ENCODE assay signal across 22 cellular contexts in genomic region chr3:173869786-173870185, GRCh38.
"Had no signal": no experiment of that assay in that cellular context is flagged by ENCODE, and none has a peak within 500 bp of the region (broad histone marks: within the 10 kb centered on the region; RNA-seq: fewer than 3 reads in every experiment).

No MANE protein-coding gene starts in this region.

- H3K27ac Mint-ChIP-seq: activated naive CD4-positive, alpha-beta T cell treated with anti-CD3 and anti-CD28 coated beads, Interleukin-2, amount 50 U/mL, for 24 hours; naive thymus-derived CD4-positive, alpha-beta T cell; stimulated activated naive B cell treated with anti-CD40 and anti-IgM and Interleukin-4, amounts not matched to agents 10 μg/mL and 1 μg/mL and 100 μg/mL, for 72 hours; T-helper 2 cell treated with Interferon-gamma antibody and Interleukin-4, amounts not matched to agents 5 μg/mL and 100 μg/mL, for 36 hours had no signal

- H3K4me1 ChIP-seq: body of pancreas, esophagus muscularis mucosa, lower lobe of right lung, testis, uterus had no signal

- ATAC-seq: body of pancreas; left lobe of liver; lower lobe of right lung; naive thymus-derived CD4-positive, alpha-beta T cell; sciatic nerve; stimulated activated naive B cell treated with anti-CD40 and anti-IgM and Interleukin-4, amounts not matched to agents 10 μg/mL and 1 μg/mL and 100 μg/mL, for 72 hours had no signal

- H3K36me3 Mint-ChIP-seq: activated naive CD4-positive, alpha-beta T cell treated with anti-CD3 and anti-CD28 coated beads, Interleukin-2, amount 50 U/mL, for 24 hours; naive thymus-derived CD4-positive, alpha-beta T cell; stimulated activated naive B cell treated with anti-CD40 and anti-IgM and Interleukin-4, amounts not matched to agents 10 μg/mL and 1 μg/mL and 100 μg/mL, for 72 hours had no signal

- DNase-seq: activated CD4-positive, alpha-beta T cell treated with anti-CD3 and anti-CD28 coated beads for 1 hour; activated gamma-delta T cell treated with Interleukin-2 at 50 U/mL for 16 hours; activated T-cell treated with anti-CD3 and anti-CD28 coated beads, Interleukin-2, amount 50 U/mL, for 1 hour; body of pancreas; lower lobe of right lung; naive thymus-derived CD4-positive, alpha-beta T cell; occipital lobe; posterior cingulate gyrus; small intestine; stimulated activated CD4-positive, alpha-beta T cell treated with anti-CD3 and anti-CD28 coated beads, Interleukin-2, amount 100 ng/mL, for 48 hours; stimulated activated CD8-positive, alpha-beta memory T cell treated with anti-CD3 and anti-CD28 coated beads, Interleukin-4, amount 100 ng/mL, for 48 hours; stimulated activated naive B cell treated with anti-CD40 and anti-IgM and Interleukin-4, amounts not matched to agents 10 μg/mL and 1 μg/mL and 100 μg/mL, for 72 hours; testis; trophoblast cell; uterus; WERI-Rb-1 had no signal

- H3K27ac ChIP-seq: body of pancreas, esophagus muscularis mucosa, lower lobe of right lung, testis, uterus, WERI-Rb-1 had no signal

- H3K9me3 ChIP-seq: body of pancreas, esophagus muscularis mucosa, lower lobe of right lung, testis, uterus had no signal

- H3K9me3 Mint-ChIP-seq: neural crest cell; T-helper 2 cell treated with Interferon-gamma antibody and Interleukin-4, amounts not matched to agents 5 μg/mL and 100 μg/mL, for 36 hours had no signal

- H3K27me3 ChIP-seq: body of pancreas, esophagus muscularis mucosa, testis, uterus had no signal

- H3K4me3 Mint-ChIP-seq: activated naive CD4-positive, alpha-beta T cell treated with anti-CD3 and anti-CD28 coated beads, Interleukin-2, amount 50 U/mL, for 24 hours; naive thymus-derived CD4-positive, alpha-beta T cell; neural crest cell; stimulated activated naive B cell treated with anti-CD40 and anti-IgM and Interleukin-4, amounts not matched to agents 10 μg/mL and 1 μg/mL and 100 μg/mL, for 72 hours; T-helper 2 cell treated with Interferon-gamma antibody and Interleukin-4, amounts not matched to agents 5 μg/mL and 100 μg/mL, for 36 hours had no signal

- H3K36me3 ChIP-seq: esophagus muscularis mucosa, lower lobe of right lung, WERI-Rb-1 had no signal

- H3K4me1 Mint-ChIP-seq: activated naive CD4-positive, alpha-beta T cell treated with anti-CD3 and anti-CD28 coated beads, Interleukin-2, amount 50 U/mL, for 24 hours; naive thymus-derived CD4-positive, alpha-beta T cell; stimulated activated naive B cell treated with anti-CD40 and anti-IgM and Interleukin-4, amounts not matched to agents 10 μg/mL and 1 μg/mL and 100 μg/mL, for 72 hours had no signal

- H3K27me3 Mint-ChIP-seq: activated naive CD4-positive, alpha-beta T cell treated with anti-CD3 and anti-CD28 coated beads, Interleukin-2, amount 50 U/mL, for 24 hours; naive thymus-derived CD4-positive, alpha-beta T cell; stimulated activated naive B cell treated with anti-CD40 and anti-IgM and Interleukin-4, amounts not matched to agents 10 μg/mL and 1 μg/mL and 100 μg/mL, for 72 hours had no signal

- H3K4me3 ChIP-seq: body of pancreas, esophagus muscularis mucosa, lower lobe of right lung, testis, uterus had no signal
